ENCODE assay signal across 1 cellular context in the genomic region with DNA sequence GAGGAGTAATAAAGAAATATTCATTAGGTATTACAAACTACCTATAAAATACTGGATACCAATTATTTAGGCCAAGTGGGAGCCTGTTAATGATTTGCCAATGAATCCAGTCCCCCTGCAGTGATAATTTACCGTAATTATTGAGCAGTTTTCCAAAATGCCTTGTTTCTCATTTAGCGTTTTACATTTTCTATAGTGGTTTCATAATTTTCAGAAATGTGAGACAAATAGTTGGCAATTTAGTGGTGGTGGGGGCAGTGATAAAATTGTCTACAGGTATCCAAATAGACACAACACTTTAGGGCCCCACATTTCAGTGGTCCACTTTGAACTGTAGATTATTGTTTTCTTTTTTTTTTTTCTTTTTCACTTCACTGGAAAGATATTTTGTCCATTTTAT.
TF ChIP-seq lines count a peak whose summit lies in the region.

No MANE protein-coding gene starts in this region.

TF ChIP-seq in K562, 482 proteins besides CTCF, POLR2A, EP300 and RAD21 (continued from another document):
- TF ChIP-seq, protein P1, sequence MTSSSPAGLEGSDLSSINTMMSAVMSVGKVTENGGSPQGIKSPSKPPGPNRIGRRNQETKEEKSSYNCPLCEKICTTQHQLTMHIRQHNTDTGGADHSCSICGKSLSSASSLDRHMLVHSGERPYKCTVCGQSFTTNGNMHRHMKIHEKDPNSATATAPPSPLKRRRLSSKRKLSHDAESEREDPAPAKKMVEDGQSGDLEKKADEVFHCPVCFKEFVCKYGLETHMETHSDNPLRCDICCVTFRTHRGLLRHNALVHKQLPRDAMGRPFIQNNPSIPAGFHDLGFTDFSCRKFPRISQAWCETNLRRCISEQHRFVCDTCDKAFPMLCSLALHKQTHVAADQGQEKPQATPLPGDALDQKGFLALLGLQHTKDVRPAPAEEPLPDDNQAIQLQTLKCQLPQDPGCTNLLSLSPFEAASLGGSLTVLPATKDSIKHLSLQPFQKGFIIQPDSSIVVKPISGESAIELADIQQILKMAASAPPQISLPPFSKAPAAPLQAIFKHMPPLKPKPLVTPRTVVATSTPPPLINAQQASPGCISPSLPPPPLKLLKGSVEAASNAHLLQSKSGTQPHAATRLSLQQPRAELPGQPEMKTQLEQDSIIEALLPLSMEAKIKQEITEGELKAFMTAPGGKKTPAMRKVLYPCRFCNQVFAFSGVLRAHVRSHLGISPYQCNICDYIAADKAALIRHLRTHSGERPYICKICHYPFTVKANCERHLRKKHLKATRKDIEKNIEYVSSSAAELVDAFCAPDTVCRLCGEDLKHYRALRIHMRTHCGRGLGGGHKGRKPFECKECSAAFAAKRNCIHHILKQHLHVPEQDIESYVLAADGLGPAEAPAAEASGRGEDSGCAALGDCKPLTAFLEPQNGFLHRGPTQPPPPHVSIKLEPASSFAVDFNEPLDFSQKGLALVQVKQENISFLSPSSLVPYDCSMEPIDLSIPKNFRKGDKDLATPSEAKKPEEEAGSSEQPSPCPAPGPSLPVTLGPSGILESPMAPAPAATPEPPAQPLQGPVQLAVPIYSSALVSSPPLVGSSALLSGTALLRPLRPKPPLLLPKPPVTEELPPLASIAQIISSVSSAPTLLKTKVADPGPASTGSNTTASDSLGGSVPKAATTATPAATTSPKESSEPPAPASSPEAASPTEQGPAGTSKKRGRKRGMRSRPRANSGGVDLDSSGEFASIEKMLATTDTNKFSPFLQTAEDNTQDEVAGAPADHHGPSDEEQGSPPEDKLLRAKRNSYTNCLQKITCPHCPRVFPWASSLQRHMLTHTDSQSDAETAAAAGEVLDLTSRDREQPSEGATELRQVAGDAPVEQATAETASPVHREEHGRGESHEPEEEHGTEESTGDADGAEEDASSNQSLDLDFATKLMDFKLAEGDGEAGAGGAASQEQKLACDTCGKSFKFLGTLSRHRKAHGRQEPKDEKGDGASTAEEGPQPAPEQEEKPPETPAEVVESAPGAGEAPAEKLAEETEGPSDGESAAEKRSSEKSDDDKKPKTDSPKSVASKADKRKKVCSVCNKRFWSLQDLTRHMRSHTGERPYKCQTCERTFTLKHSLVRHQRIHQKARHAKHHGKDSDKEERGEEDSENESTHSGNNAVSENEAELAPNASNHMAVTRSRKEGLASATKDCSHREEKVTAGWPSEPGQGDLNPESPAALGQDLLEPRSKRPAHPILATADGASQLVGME (CRISPR knock-in tag; IDR thresholded peaks at IDR 0.05): no peak
